Comparison of ENCODE assay signal across 8 cellular contexts in genomic region chr19:10353793-10354391, GRCh38. TPM values are rescaled to one million over a fixed set of nuclear protein-coding genes. Genes with fewer than 3 reads are reported as not detected.
A peak's percentile ranks its signal among the peaks of the same experiment; 100 is the strongest.
DNase-seq lines count a peak whose midpoint lies in the region; ATAC-seq and TF ChIP-seq lines count a peak whose summit lies in the region.

No MANE protein-coding gene starts in this region.

- no peak overlapping the region for H2AFZ ChIP-seq in OCI-LY7 (ENCODE audit: low read length)

- H3K4me1 Mint-ChIP-seq in CD4-positive, alpha-beta memory T cell: no peaks in the 10 kb centered on the region

- no peaks in the 10 kb centered on the region for H3K27me3 Mint-ChIP-seq in CD4-positive, alpha-beta memory T cell

- DNase-seq in CD4-positive, alpha-beta memory T cell: peak in 3 of 5 donors; percentile 8 to 28 (median 23)
- DNase-seq in OCI-LY7 (ENCODE audit: low spot score) (peak; percentile 78), cardiac fibroblast (ENCODE audit: low read depth in 2 of 2) (peak; percentile 19 to 46), mucosa of descending colon (no peak), left lung (no peak)

- no peaks in the 10 kb centered on the region for H3K9me3 ChIP-seq in CD4-positive, alpha-beta memory T cell (ENCODE audit: control insufficient read depth in 1 of 2, low read length in 2 of 2)
- H3K9me3 ChIP-seq in OCI-LY7 (ENCODE audit: low read length) (no peaks in the 10 kb centered on the region), mucosa of descending colon (no peaks in the 10 kb centered on the region), left lung (no peaks in the 10 kb centered on the region)

- peak; percentile 42 for ATAC-seq in mucosa of descending colon
- no peak for ATAC-seq in HG02885 (IDR thresholded peaks at IDR 0.05; ENCODE audit: poor library complexity, unreplicated experiment)
- ATAC-seq in HG02759 (IDR thresholded peaks at IDR 0.05; ENCODE audit: unreplicated experiment): no peak
- no peak for ATAC-seq in left lung
- no peak for ATAC-seq in GM18498 (IDR thresholded peaks at IDR 0.05; ENCODE audit: unreplicated experiment)

- peaks cover 39% of the 10 kb centered on the region for H3K36me3 ChIP-seq in CD4-positive, alpha-beta memory T cell (ENCODE audit: insufficient read depth, low read length)
- H3K36me3 ChIP-seq in OCI-LY7 (ENCODE audit: insufficient read depth, low read length): peaks cover 71% of the 10 kb centered on the region
- no peaks in the 10 kb centered on the region for H3K36me3 ChIP-seq in mucosa of descending colon (ENCODE audit: low read depth)
- peaks cover 0 to 99% of the 10 kb centered on the region in 2 donors for H3K36me3 ChIP-seq in left lung

- intact Hi-C loops in CD4-positive, alpha-beta memory T cell (cut with micrococcal nuclease): no loop called here
- intact Hi-C loops in OCI-LY7 (cut with micrococcal nuclease; ENCODE audit: unreplicated experiment): loop anchor here (2.0 kb wide), 1 partner anchor 35 kb away; no protein-coding TSS in a partner anchor
- intact Hi-C loops in mucosa of descending colon (cut with DNase I, micrococcal nuclease): no loop called here
- intact Hi-C loops in left lung (cut with DNase I): no loop called here

- H3K27me3 ChIP-seq in CD4-positive, alpha-beta memory T cell (ENCODE audit: insufficient read depth, low read length): no peaks in the 10 kb centered on the region
- no peaks in the 10 kb centered on the region for H3K27me3 ChIP-seq in left lung

- CTCF ChIA-PET in CD4-positive, alpha-beta memory T cell (lab: Charles Lee; ENCODE audit: partially characterized antibody): no interaction called here
- CTCF ChIA-PET in OCI-LY7 (lab: Charles Lee; ENCODE audit: unreplicated experiment): no interaction called here

- no peaks in the 10 kb centered on the region for H3K79me2 ChIP-seq in OCI-LY7 (ENCODE audit: insufficient read depth, low read depth, low read length)

- no peak overlapping the region for H3K27ac ChIP-seq in CD4-positive, alpha-beta memory T cell (ENCODE audit: low read depth, low read length)
- H3K27ac ChIP-seq in OCI-LY7 (ENCODE audit: low read depth, low read length, poor library complexity, severe bottlenecking) (no peak overlapping the region), left lung (no peak overlapping the region)

- no TSS peak for BruUV-seq in OCI-LY7 (replicated peaks; lab: Mats Ljungman, UMichigan)

- H3K4me2 ChIP-seq in OCI-LY7 (ENCODE audit: low read length): no peak overlapping the region

- H3K27ac Mint-ChIP-seq in CD4-positive, alpha-beta memory T cell: peak overlapping the region in 1 of 7 donors; percentile 41

- no peaks in the 10 kb centered on the region for H3K9me3 Mint-ChIP-seq in CD4-positive, alpha-beta memory T cell

- peaks cover 31 to 44% of the 10 kb centered on the region in 2 donors for H3K36me3 Mint-ChIP-seq in CD4-positive, alpha-beta memory T cell

- H3K4me3 Mint-ChIP-seq in CD4-positive, alpha-beta memory T cell: no peak overlapping the region

- H3K9me2 ChIP-seq in OCI-LY7 (ENCODE audit: insufficient read depth, low read length): no peaks in the 10 kb centered on the region

- POLR2A ChIA-PET in CD4-positive, alpha-beta memory T cell (lab: Charles Lee; ENCODE audit: partially characterized antibody): interaction anchor here (1.8 kb wide), 1 partner anchor 84 kb away, joined by 4 read pairs; no protein-coding TSS in a partner anchor
- POLR2A ChIA-PET in OCI-LY7 (lab: Charles Lee): no interaction called here

- H3K4me1 ChIP-seq in CD4-positive, alpha-beta memory T cell (ENCODE audit: insufficient read depth, low read length): no peaks in the 10 kb centered on the region
- H3K4me1 ChIP-seq in OCI-LY7 (ENCODE audit: insufficient read depth, low read length, poor library complexity, severe bottlenecking): no peaks in the 10 kb centered on the region
- H3K4me1 ChIP-seq in mucosa of descending colon (ENCODE audit: low read depth): no peaks in the 10 kb centered on the region
- H3K4me1 ChIP-seq in left lung: no peaks in the 10 kb centered on the region

- H3K4me3 ChIP-seq in CD4-positive, alpha-beta memory T cell (ENCODE audit: low read length in 2 of 2): no peak overlapping the region
- H3K4me3 ChIP-seq in OCI-LY7 (ENCODE audit: low read depth, low read length, poor library complexity, severe bottlenecking): no peak overlapping the region
- H3K4me3 ChIP-seq in cardiac fibroblast (replicated peaks in 1 of 2; ENCODE audit: low read depth in 2 of 2, low read length in 2 of 2): no peak overlapping the region
- H3K4me3 ChIP-seq in mucosa of descending colon: no peak overlapping the region
- no peak overlapping the region for H3K4me3 ChIP-seq in left lung

- no peak for TF ChIP-seq CTCF in OCI-LY7 (conservative IDR thresholded peaks at IDR 0.05; ENCODE audit: low read length)
- no peak for TF ChIP-seq CTCF in cardiac fibroblast (IDR thresholded peaks at IDR 0.05; ENCODE audit: low read depth, low read length)
- TF ChIP-seq CTCF in mucosa of descending colon (IDR thresholded peaks at IDR 0.05): no peak
- no peak for TF ChIP-seq CTCF in left lung (IDR thresholded peaks at IDR 0.05)

- no peaks in the 10 kb centered on the region for H4K20me1 ChIP-seq in OCI-LY7 (ENCODE audit: insufficient read depth, low read length)

RNA-seq across cellular contexts. Expression of gene ICAM3, which starts 14.5 kb away (rescaled TPM):
- 100 to 1,000 TPM; 191 to 193 TPM for total RNA-seq in CD4-positive, alpha-beta memory T cell
- 100 to 1,000 TPM; 240 to 287 TPM for polyA plus RNA-seq in CD4-positive, alpha-beta memory T cell
- 63.7 and 66.0 TPM in 2 replicates for total RNA-seq in OCI-LY7 (2014; rRNA removed; shearing (Covaris generic))
- total RNA-seq in OCI-LY7 (2022) (76.4 and 82.0 TPM in 2 replicates), mucosa of descending colon (10 to 100 TPM; 16.0 to 31.6 (median 28.0) TPM), left lung (10 to 100 TPM; 17.3 to 44.8 TPM)

RNA-seq across cellular contexts. Expression of gene RAVER1, which starts 20.6 kb away (rescaled TPM):
- total RNA-seq in CD4-positive, alpha-beta memory T cell: 10 to 100 TPM; 46.1 to 56.1 TPM
- polyA plus RNA-seq in CD4-positive, alpha-beta memory T cell: 10 to 100 TPM in 1 of 2 donors, 1 to 10 TPM in 1; 6.8 to 28.4 TPM
- 21.6 and 35.7 TPM in 2 replicates for total RNA-seq in OCI-LY7 (2014; rRNA removed; shearing (Covaris generic))
- total RNA-seq in OCI-LY7 (2022): 90.7 and 95.8 TPM in 2 replicates
- total RNA-seq in mucosa of descending colon: 10 to 100 TPM; 42.4 to 58.1 (median 49.6) TPM
- total RNA-seq in left lung: 10 to 100 TPM; 30.9 to 38.7 TPM

RNA-seq across cellular contexts. Expression of gene TYK2, which starts 26.5 kb away (rescaled TPM):
- 100 to 1,000 TPM; 297 to 314 TPM for total RNA-seq in CD4-positive, alpha-beta memory T cell
- polyA plus RNA-seq in CD4-positive, alpha-beta memory T cell: 10 to 100 TPM; 33.3 to 77.2 TPM
- total RNA-seq in OCI-LY7 (2014; rRNA removed; shearing (Covaris generic)): 151 and 185 TPM in 2 replicates
- total RNA-seq in OCI-LY7 (2022) (214 and 216 TPM in 2 replicates), mucosa of descending colon (100 to 1,000 TPM; 104 to 142 (median 123) TPM), left lung (100 to 1,000 TPM; 133 to 175 TPM)

RNA-seq across cellular contexts. Expression of gene FDX2, which starts 38.1 kb away (rescaled TPM):
- 10 to 100 TPM; 10.7 to 11.3 TPM for total RNA-seq in CD4-positive, alpha-beta memory T cell
- polyA plus RNA-seq in CD4-positive, alpha-beta memory T cell: 10 to 100 TPM; 10.6 to 13.6 TPM
- 17.2 and 28.8 TPM in 2 replicates for total RNA-seq in OCI-LY7 (2014; rRNA removed; shearing (Covaris generic))
- total RNA-seq in OCI-LY7 (2022): 10.4 and 17.1 TPM in 2 replicates
- total RNA-seq in mucosa of descending colon: 10 to 100 TPM in 1 of 3 donors, 1 to 10 TPM in 2; 7.9 to 15.1 (median 9.7) TPM
- 10 to 100 TPM; 19.8 to 25.4 TPM for total RNA-seq in left lung

RNA-seq across cellular contexts. Expression of gene ZGLP1, which starts 44.3 kb away (rescaled TPM):
- 1 to 10 TPM; 7.1 to 7.7 TPM for total RNA-seq in CD4-positive, alpha-beta memory T cell
- polyA plus RNA-seq in CD4-positive, alpha-beta memory T cell: under 1 TPM in 1 of 2 donors, not detected in 1; 0.32 TPM
- 2.3 and 8.8 TPM in 2 replicates for total RNA-seq in OCI-LY7 (2014; rRNA removed; shearing (Covaris generic))
- total RNA-seq in OCI-LY7 (2022): 5.4 and 5.7 TPM in 2 replicates
- total RNA-seq in mucosa of descending colon: 1 to 10 TPM; 2.5 to 4.0 (median 3.8) TPM
- 1 to 10 TPM; 2.8 to 7.8 TPM for total RNA-seq in left lung

Comparison
In these comparisons a context has a peak if more than half of its experiments do, and no peak if none do; other contexts are left out.
1. DNase-seq: peak in CD4-positive, alpha-beta memory T cell (3 of 5), OCI-LY7 (single experiment) and cardiac fibroblast (2 of 2); none in mucosa of descending colon (0 of 3) and left lung (0 of 2).